In genomic region chr20:25083773-25084615, GRCh38 we compare ENCODE assay signal across 9 cellular contexts. TPM values are rescaled to one million over a fixed set of nuclear protein-coding genes. Genes with fewer than 3 reads are reported as not detected.
DNase-seq lines count a peak whose midpoint lies in the region; ATAC-seq, FAIRE-seq and TF ChIP-seq lines count a peak whose summit lies in the region.
"Had no signal": no experiment of that assay in that cellular context is flagged by ENCODE, and none has a peak within 500 bp of the region (broad histone marks: within the 10 kb centered on the region; RNA-seq: fewer than 3 reads in every experiment).

No MANE protein-coding gene starts in this region.

- intact Hi-C loops in thyroid gland (cut with DNase I) = loop anchor here (5.0 kb wide), 1 partner anchor 88 kb away; no protein-coding TSS in a partner anchor

- no peak for TF ChIP-seq RAD21 in A549 (conservative IDR thresholded peaks at IDR 0.05 in 1 of 2, IDR thresholded peaks at IDR 0.05 in 1 of 2)

- TF ChIP-seq CTCF in A549 (IDR thresholded peaks at IDR 0.05) (no peak), GM12864 (IDR thresholded peaks at IDR 0.05; ENCODE audit: low read depth, low read length, missing control alignments) (peak; percentile 10), thyroid gland (IDR thresholded peaks at IDR 0.05) (peak in 1 of 6 experiments; percentile 7)

- H3K4me3 ChIP-seq in A549 = peak overlapping the region; percentile 43
- H3K4me3 ChIP-seq in GM12864 (ENCODE audit: low read depth, low read length) = no peak overlapping the region
- no peak overlapping the region for H3K4me3 ChIP-seq in thyroid gland (replicated peaks in 1 of 3)

- no peak for DNase-seq in A549 (ENCODE audit: low read depth in 1 of 2, low spot score in 1 of 2)
- DNase-seq in GM12864 (ENCODE audit: low read depth) = no peak
- peak; percentile 53 for DNase-seq in activated CD4-positive, alpha-beta T cell treated with anti-CD3 and anti-CD28 coated beads, Interleukin-2, amount 50 U/mL, for 1 hour
- peak; percentile 61 for DNase-seq in iPS-NIHi7 (ENCODE audit: extremely low spot score)
- no peak for DNase-seq in thyroid gland
- DNase-seq in OCI-M2 (lab: John Stamatoyannopoulos, UW; ENCODE audit: unreplicated experiment) = no peak
- no peak for DNase-seq in glomerular visceral epithelial cell (ENCODE audit: extremely low spot score)

- TF ChIP-seq POLR2A in A549 (IDR thresholded peaks at IDR 0.05; ENCODE audit: low read length) = no peak
- no peak for TF ChIP-seq POLR2A in thyroid gland (IDR thresholded peaks at IDR 0.05)

- H3K27me3 ChIP-seq in thyroid gland = peaks cover 44% of the 10 kb centered on the region

- CTCF ChIA-PET in A549 (lab: Yijun Ruan, JAX) = interaction anchor here (0.7 to 2.6 kb wide), 7 partner anchors 9 to 95 kb away, joined by 3 to 12 read pairs (median 5); no protein-coding TSS in a partner anchor

- ATAC-seq in A549 (peak; percentile 36 to 58; a peak in 3 of 6 replicates), GM18873 (IDR thresholded peaks at IDR 0.05; ENCODE audit: low FRiP score, unreplicated experiment) (no peak)

- H3K27ac ChIP-seq in A549 = peak overlapping the region; percentile 13 to 37; a peak in 3 of 6 replicates
- H3K27ac ChIP-seq in thyroid gland = no peak overlapping the region

- no peaks in the 10 kb centered on the region for H3K36me3 ChIP-seq in thyroid gland

- POLR2A ChIA-PET in A549 (lab: Yijun Ruan, JAX) = no interaction called here

- H3K4me1 ChIP-seq in A549 (peaks cover 14% of the 10 kb centered on the region), thyroid gland (peaks cover 17 to 29% of the 10 kb centered on the region in 2 donors)

- peak overlapping the region; percentile 97 for H3K4me2 ChIP-seq in A549

- TF ChIP-seq EP300 in A549 (IDR thresholded peaks at IDR 0.05) = no peak

- no peak for FAIRE-seq in A549 (lab: Jason Lieb, UNC)

- H3K9me3 ChIP-seq in A549 = 0 out of 3 replicates have a peak, but pooled peaks cover 2% of the 10 kb centered on the region
- no peaks in the 10 kb centered on the region for H3K9me3 ChIP-seq in thyroid gland

- WGBS in A549 (ENCODE audit: missing lambda C conversion rate) = 57% methylated on average over 49 of the region's 53 CpGs
- WGBS in thyroid gland, 2 donors = 7 to 11% methylated on average over 21 to 30 of the region's 53 CpGs

TF ChIP-seq in A549, 52 proteins besides CTCF, POLR2A, EP300 and RAD21:
- TF ChIP-seq ELK1 (IDR thresholded peaks at IDR 0.05; ENCODE audit: low read depth, low read length) (no peak), FOSL2 (IDR thresholded peaks at IDR 0.05) (no peak), FOSL2 (CRISPR knock-in tag; IDR thresholded peaks at IDR 0.05) (no peak), NR3C1 (IDR thresholded peaks at IDR 0.05) (no peak), BHLHE40 (IDR thresholded peaks at IDR 0.05; ENCODE audit: low read depth, low read length) (no peak)
TF ChIP-seq in A549: peak in this region for 0.

RNA-seq across cellular contexts. Expression of gene VSX1, which starts 2.1 kb away (rescaled TPM):
- polyA plus RNA-seq in A549 (2011; rRNA removed) = 2.9 and 3.6 TPM in 2 replicates
- 0.65 TPM in 2 replicates for polyA plus RNA-seq in A549 (2012; cell fraction: cytosol; rRNA removed)
- 0.51 and 0.58 TPM in 2 replicates for polyA plus RNA-seq in A549 (2012; cell fraction: nucleus; rRNA removed)
- polyA plus RNA-seq in A549 (2017; fragmentation: RNase III; extraction: RNeasy Plus Mini Kit Qiagen cat#74134 plus additional on column Dnase treatment) = 0.52 to 1.2 TPM (median 0.77 TPM) in 3 replicates
- polyA minus RNA-seq in A549 (2011; rRNA and poly(A)+ RNA removed) = 1.8 and 2.4 TPM in 2 replicates
- not detected for total RNA-seq in thyroid gland
- total RNA-seq: natural killer cell treated with Interleukin-12 subunit alpha and Interleukin-12 subunit beta and Interleukin-15 and Interleukin-18, amount 100 ng/mL, for 72 hours had no signal

RNA-seq across cellular contexts. Expression of gene ACSS1, which starts 26.1 kb away (rescaled TPM):
- polyA plus RNA-seq in A549 (2011; rRNA removed) (7.2 and 8.5 TPM in 2 replicates), A549 (2017; fragmentation: RNase III; extraction: RNeasy Plus Mini Kit Qiagen cat#74134 plus additional on column Dnase treatment) (7.6 to 8.1 TPM (median 7.6 TPM) in 3 replicates)
- polyA plus RNA-seq in A549 (2012; cell fraction: cytosol; rRNA removed) = 9.8 and 12.0 TPM in 2 replicates
- polyA plus RNA-seq in A549 (2012; cell fraction: nucleus; rRNA removed) = 23.9 and 27.6 TPM in 2 replicates
- 14.7 TPM in 2 replicates for polyA minus RNA-seq in A549 (2011; rRNA and poly(A)+ RNA removed)
- 10 to 100 TPM; 45.8 to 57.4 (median 52.1) TPM for total RNA-seq in thyroid gland

Comparison
In these comparisons a context has a peak if more than half of its experiments do, and no peak if none do; other contexts are left out.
1. DNase-seq: peak in activated CD4-positive, alpha-beta T cell treated with anti-CD3 and anti-CD28 coated beads, Interleukin-2, amount 50 U/mL, for 1 hour (single experiment) and iPS-NIHi7 (single experiment); none in A549 (0 of 2), GM12864 (single experiment), thyroid gland (0 of 2), OCI-M2 (single experiment) and glomerular visceral epithelial cell (single experiment).
2. H3K27ac ChIP-seq: peak in A549 (2 of 2); none in thyroid gland (0 of 3).